8 cellular contexts compared by ENCODE assay signal in the genomic region with DNA sequence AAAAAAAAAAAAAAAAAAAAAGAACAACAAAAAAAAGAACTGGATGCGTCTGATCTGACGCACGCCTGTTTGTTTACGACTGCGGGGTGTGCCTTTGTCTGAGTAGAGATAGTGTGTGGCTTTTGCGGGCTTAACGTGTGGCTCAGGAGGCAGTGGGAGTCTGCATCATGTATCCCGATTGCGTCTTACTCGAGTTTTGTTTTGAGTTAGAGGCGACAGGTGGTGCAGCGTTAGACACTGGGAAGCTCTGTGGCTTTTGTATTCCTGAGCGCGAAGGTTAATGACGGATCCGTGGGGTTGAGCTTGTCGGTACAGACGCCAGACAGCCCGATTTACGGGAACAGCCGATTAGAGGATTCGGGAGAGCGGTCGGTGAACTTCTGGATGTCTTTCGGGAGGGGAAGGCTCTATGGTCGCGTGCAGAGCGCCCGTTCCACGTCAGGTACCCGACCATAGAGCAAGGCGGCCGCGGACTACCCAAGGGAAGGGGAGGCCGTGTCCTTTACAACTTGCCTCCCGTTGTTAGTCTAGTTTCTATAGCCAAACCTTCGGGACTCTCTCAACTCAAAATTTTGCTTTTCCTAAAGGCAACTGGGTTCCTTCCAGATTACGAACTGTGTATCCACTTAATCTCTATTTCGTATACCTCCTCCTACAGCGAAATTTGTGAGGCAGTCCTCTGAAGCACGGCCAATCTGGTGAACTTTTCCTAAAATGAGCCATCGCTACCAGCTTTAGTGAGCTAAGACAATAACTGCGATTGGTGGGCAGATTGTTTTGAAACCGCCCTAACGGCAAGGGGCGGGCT. TPM values are rescaled to one million over a fixed set of nuclear protein-coding genes. Genes with fewer than 3 reads are reported as not detected.
A peak's percentile ranks its signal among the peaks of the same experiment; 100 is the strongest.
DNase-seq lines count a peak whose midpoint lies in the region; ATAC-seq and TF ChIP-seq lines count a peak whose summit lies in the region.

No MANE protein-coding gene starts in this region.

- H3K36me3 Mint-ChIP-seq in endothelial cell (ENCODE audit: low read depth, unreplicated experiment): peaks cover 36% of the 10 kb centered on the region

- no peaks in the 10 kb centered on the region for H3K9me3 Mint-ChIP-seq in endothelial cell (ENCODE audit: unreplicated experiment)

- H3K4me3 Mint-ChIP-seq in endothelial cell (ENCODE audit: unreplicated experiment): peak overlapping the region; percentile 94

- peak overlapping the region; percentile 99 for H3K27ac Mint-ChIP-seq in endothelial cell (ENCODE audit: unreplicated experiment)

- H3K4me1 Mint-ChIP-seq in endothelial cell (ENCODE audit: unreplicated experiment): peaks cover 40% of the 10 kb centered on the region

- peak; percentile 6 for ATAC-seq in HG02973 (IDR thresholded peaks at IDR 0.05; ENCODE audit: unreplicated experiment)

- DNase-seq in DMS79 treated with DMSO at 0.1 percent for 48 hours (lab: John Stamatoyannopoulos, UW): peak; percentile 92
- DNase-seq in DMS79 (lab: John Stamatoyannopoulos, UW): no peak
- peak; percentile 70 for DNase-seq in NCI-H82 treated with DMSO at 0.1 percent for 48 hours (lab: John Stamatoyannopoulos, UW; ENCODE audit: unreplicated experiment)
- peak; percentile 72 for DNase-seq in activated CD8-positive, alpha-beta memory T cell treated with anti-CD3 and anti-CD28 coated beads, Interleukin-2, amount 50 U/mL, for 24 hours (ENCODE audit: extremely low read depth)
- peak; percentile 46 for DNase-seq in endothelial cell (ENCODE audit: low spot score)
- peak; percentile 90 for DNase-seq in myocyte (ENCODE audit: low read depth)
- peak; percentile 60 to 69 for DNase-seq in stimulated activated CD8-positive, alpha-beta memory T cell treated with anti-CD3 and anti-CD28 coated beads, Interleukin-7, amount 100 ng/mL, for 4 hours (ENCODE audit: low read depth in 2 of 2)

- no peak for TF ChIP-seq CTCF in endothelial cell (IDR thresholded peaks at IDR 0.05; ENCODE audit: unreplicated experiment)

- peaks cover 18% of the 10 kb centered on the region for H3K27me3 Mint-ChIP-seq in endothelial cell (ENCODE audit: unreplicated experiment)

RNA-seq across cellular contexts. Expression of a gene that starts 0.9 kb away (rescaled TPM):
- total RNA-seq in endothelial cell (ENCODE audit: unreplicated experiment) (259 TPM), myocyte (78.6 and 81.4 TPM in 2 replicates)
- polyA plus RNA-seq in myocyte (2012): 112 TPM

RNA-seq across cellular contexts. Expression of a gene that starts 44.2 kb away (rescaled TPM):
- 5.5 TPM for total RNA-seq in endothelial cell (ENCODE audit: unreplicated experiment)
- total RNA-seq in myocyte: 24.8 and 27.0 TPM in 2 replicates
- 71.0 TPM for polyA plus RNA-seq in myocyte (2012)

RNA-seq across cellular contexts. Expression of a gene that starts 46.7 kb away (rescaled TPM):
- total RNA-seq in endothelial cell (ENCODE audit: unreplicated experiment) (28.6 TPM), myocyte (16.0 and 17.4 TPM in 2 replicates)
- 19.4 TPM for polyA plus RNA-seq in myocyte (2012)
